Comparison of ENCODE assay signal across 8 cellular contexts in the genomic region with DNA sequence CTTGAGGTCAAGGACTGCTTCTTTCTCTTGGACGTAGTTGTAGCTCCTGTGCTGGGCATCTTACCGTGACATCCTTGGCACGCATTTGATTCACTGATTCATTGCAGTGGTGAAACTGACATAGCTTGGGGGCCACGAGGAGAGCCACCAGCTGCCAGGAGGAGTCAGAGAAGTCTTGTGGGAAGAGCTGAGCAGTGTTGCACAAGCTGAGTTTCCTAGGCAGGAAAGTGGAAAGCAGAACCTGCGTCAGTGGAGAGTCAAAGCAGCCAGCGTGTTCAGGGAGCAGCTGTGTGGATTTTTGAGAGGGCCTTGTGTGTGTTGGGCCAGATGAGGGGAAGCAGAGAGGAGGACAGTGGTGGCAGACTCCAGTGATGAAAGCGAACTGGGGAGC. TPM values are rescaled to one million over a fixed set of nuclear protein-coding genes. Genes with fewer than 3 reads are reported as not detected.
DNase-seq lines count a peak whose midpoint lies in the region; ATAC-seq and TF ChIP-seq lines count a peak whose summit lies in the region.

No MANE protein-coding gene starts in this region.

- no peaks in the 10 kb centered on the region for H3K36me3 ChIP-seq in CD4-positive, alpha-beta memory T cell (ENCODE audit: insufficient read depth, low read length)
- H3K36me3 ChIP-seq in breast epithelium (no peaks in the 10 kb centered on the region), mucosa of descending colon (ENCODE audit: low read depth) (no peaks in the 10 kb centered on the region)

- CTCF ChIA-PET in CD4-positive, alpha-beta memory T cell (lab: Charles Lee; ENCODE audit: partially characterized antibody), result interaction anchor here (0.7 to 2.1 kb wide), 9 partner anchors 10 to 124 kb away, joined by 3 to 8 read pairs (median 5); no protein-coding TSS in a partner anchor

- intact Hi-C loops in CD4-positive, alpha-beta memory T cell (cut with micrococcal nuclease), result no loop called here
- intact Hi-C loops in breast epithelium (cut with DNase I; ENCODE audit: low total_unique reads), result no loop called here
- intact Hi-C loops in mucosa of descending colon (cut with DNase I, micrococcal nuclease), result no loop called here

- POLR2A ChIA-PET in CD4-positive, alpha-beta memory T cell (lab: Charles Lee; ENCODE audit: partially characterized antibody), result interaction anchor here (0.6 to 15.7 kb wide), 11 partner anchors 8 to 69 kb away, joined by 3 to 417 read pairs (median 6); a partner anchor contains a TSS

- no peaks in the 10 kb centered on the region for H3K9me3 Mint-ChIP-seq in CD4-positive, alpha-beta memory T cell
- no peaks in the 10 kb centered on the region for H3K9me3 Mint-ChIP-seq in IgD-negative memory B cell
- peaks cover 3% of the 10 kb centered on the region for H3K9me3 Mint-ChIP-seq in glutamatergic neuron (ENCODE audit: unreplicated experiment)

- no peaks in the 10 kb centered on the region for H3K27me3 Mint-ChIP-seq in CD4-positive, alpha-beta memory T cell
- H3K27me3 Mint-ChIP-seq in IgD-negative memory B cell, result no peaks in the 10 kb centered on the region
- H3K27me3 Mint-ChIP-seq in glutamatergic neuron (ENCODE audit: unreplicated experiment), result no peaks in the 10 kb centered on the region

- DNase-seq in CD4-positive, alpha-beta memory T cell, result peak in 1 of 5 donors; percentile 42
- peak in 1 of 2 donors; percentile 55 for DNase-seq in breast epithelium (ENCODE audit: low spot score in 2 of 2)
- DNase-seq in mucosa of descending colon, result peak; percentile 39 to 63 (median 46)
- no peak for DNase-seq in NCI-H345 (lab: John Stamatoyannopoulos, UW)
- DNase-seq in T-helper 9 cell, result no peak
- no peak for DNase-seq in glutamatergic neuron
- no peak for DNase-seq in stimulated activated CD8-positive, alpha-beta memory T cell treated with anti-CD3 and anti-CD28 coated beads, Interleukin-4, amount 100 ng/mL, for 48 hours

- H3K4me3 Mint-ChIP-seq in CD4-positive, alpha-beta memory T cell, result peak overlapping the region; percentile 35 to 87 (median 74)
- H3K4me3 Mint-ChIP-seq in IgD-negative memory B cell (peak overlapping the region in 1 of 4 donors; percentile 9), glutamatergic neuron (ENCODE audit: unreplicated experiment) (no peak overlapping the region)

- no peak overlapping the region for H3K4me3 ChIP-seq in CD4-positive, alpha-beta memory T cell (ENCODE audit: low read length in 2 of 2)
- H3K4me3 ChIP-seq in breast epithelium (no peak overlapping the region), mucosa of descending colon (no peak overlapping the region)

- no peak for TF ChIP-seq CTCF in breast epithelium (IDR thresholded peaks at IDR 0.05)
- TF ChIP-seq CTCF in mucosa of descending colon (IDR thresholded peaks at IDR 0.05), result no peak
- no peak for TF ChIP-seq CTCF in glutamatergic neuron (IDR thresholded peaks at IDR 0.05; ENCODE audit: partially characterized antibody, unreplicated experiment)

- TF ChIP-seq POLR2A in breast epithelium (IDR thresholded peaks at IDR 0.05), result no peak

- no peaks in the 10 kb centered on the region for H3K9me3 ChIP-seq in CD4-positive, alpha-beta memory T cell (ENCODE audit: control insufficient read depth in 1 of 2, low read length in 2 of 2)
- H3K9me3 ChIP-seq in breast epithelium (no peaks in the 10 kb centered on the region), mucosa of descending colon (no peaks in the 10 kb centered on the region)

- H3K27ac Mint-ChIP-seq in CD4-positive, alpha-beta memory T cell, result peak overlapping the region; percentile 88 to 99 (median 98)
- H3K27ac Mint-ChIP-seq in IgD-negative memory B cell (peak overlapping the region in 2 of 3 donors; percentile 10 to 91), glutamatergic neuron (ENCODE audit: unreplicated experiment) (no peak overlapping the region)

- peaks cover 99% of the 10 kb centered on the region for H3K4me1 ChIP-seq in CD4-positive, alpha-beta memory T cell (ENCODE audit: insufficient read depth, low read length)
- H3K4me1 ChIP-seq in breast epithelium, result no peaks in the 10 kb centered on the region
- peaks cover 9% of the 10 kb centered on the region for H3K4me1 ChIP-seq in mucosa of descending colon (ENCODE audit: low read depth)

- H3K27ac ChIP-seq in CD4-positive, alpha-beta memory T cell (ENCODE audit: low read depth, low read length), result peak overlapping the region; percentile 42
- peak overlapping the region; percentile 70 to 88 for H3K27ac ChIP-seq in breast epithelium

- H3K36me3 Mint-ChIP-seq in CD4-positive, alpha-beta memory T cell, result peaks cover 12 to 25% of the 10 kb centered on the region in 2 donors
- H3K36me3 Mint-ChIP-seq in IgD-negative memory B cell (peaks cover 24% of the 10 kb centered on the region), glutamatergic neuron (ENCODE audit: unreplicated experiment) (no peaks in the 10 kb centered on the region)

- H3K4me1 Mint-ChIP-seq in CD4-positive, alpha-beta memory T cell, result peaks cover 71 to 98% (median 84%) of the 10 kb centered on the region in 4 donors
- H3K4me1 Mint-ChIP-seq in IgD-negative memory B cell (peaks cover 30 to 45% (median 45%) of the 10 kb centered on the region in 3 donors), glutamatergic neuron (ENCODE audit: low read depth, unreplicated experiment) (no peaks in the 10 kb centered on the region)

- H3K27me3 ChIP-seq in CD4-positive, alpha-beta memory T cell (ENCODE audit: insufficient read depth, low read length), result no peaks in the 10 kb centered on the region
- H3K27me3 ChIP-seq in breast epithelium, result no peaks in the 10 kb centered on the region

- ATAC-seq in mucosa of descending colon, result peak; percentile 48

RNA-seq across cellular contexts. Expression of a gene that starts 5.3 kb away (rescaled TPM):
- 100 to 1,000 TPM; 203 to 204 TPM for total RNA-seq in CD4-positive, alpha-beta memory T cell
- 100 to 1,000 TPM; 563 to 954 TPM for polyA plus RNA-seq in CD4-positive, alpha-beta memory T cell
- polyA plus RNA-seq in IgD-negative memory B cell, result 494 TPM
- total RNA-seq in breast epithelium (10 to 100 TPM; 10.2 to 30.1 (median 21.4) TPM), mucosa of descending colon (10 to 100 TPM in 1 of 3 donors, 1 to 10 TPM in 2; 1.6 to 15.3 (median 5.0) TPM), glutamatergic neuron (ENCODE audit: unreplicated experiment) (not detected)

RNA-seq across cellular contexts. Expression of a gene that starts 54.3 kb away (rescaled TPM):
- total RNA-seq in CD4-positive, alpha-beta memory T cell, result 10 to 100 TPM; 21.5 to 22.8 TPM
- polyA plus RNA-seq in CD4-positive, alpha-beta memory T cell, result 10 to 100 TPM; 23.1 to 29.5 TPM
- 58.6 TPM for polyA plus RNA-seq in IgD-negative memory B cell
- total RNA-seq in breast epithelium (under 1 TPM in 1 of 3 donors, not detected in 2; 0.32 TPM), mucosa of descending colon (under 1 TPM; 0.35 to 0.60 (median 0.46) TPM), glutamatergic neuron (ENCODE audit: unreplicated experiment) (not detected)

Comparison
In these comparisons a context has a peak if more than half of its experiments do, and no peak if none do; other contexts are left out.
1. DNase-seq: peak in mucosa of descending colon (3 of 3); none in NCI-H345 (single experiment), T-helper 9 cell (single experiment), glutamatergic neuron (single experiment) and stimulated activated CD8-positive, alpha-beta memory T cell treated with anti-CD3 and anti-CD28 coated beads, Interleukin-4, amount 100 ng/mL, for 48 hours (single experiment).
2. RNA of a gene that starts 5.3 kb away (total RNA-seq): 203 to 204 TPM in CD4-positive, alpha-beta memory T cell; 10.2 to 30.1 TPM in breast epithelium, 1.6 to 15.3 TPM in mucosa of descending colon and not detected in glutamatergic neuron (single experiment); every median in the first group is over 4 times any median in the second.
3. RNA of a gene that starts 54.3 kb away (total RNA-seq): 21.5 to 22.8 TPM in CD4-positive, alpha-beta memory T cell; 0.35 to 0.60 TPM in mucosa of descending colon, 0.32 TPM in breast epithelium and not detected in glutamatergic neuron (single experiment); every median in the first group is over 10 times any median in the second.